ENCODE assay signal across 17 cellular contexts in the genomic region with DNA sequence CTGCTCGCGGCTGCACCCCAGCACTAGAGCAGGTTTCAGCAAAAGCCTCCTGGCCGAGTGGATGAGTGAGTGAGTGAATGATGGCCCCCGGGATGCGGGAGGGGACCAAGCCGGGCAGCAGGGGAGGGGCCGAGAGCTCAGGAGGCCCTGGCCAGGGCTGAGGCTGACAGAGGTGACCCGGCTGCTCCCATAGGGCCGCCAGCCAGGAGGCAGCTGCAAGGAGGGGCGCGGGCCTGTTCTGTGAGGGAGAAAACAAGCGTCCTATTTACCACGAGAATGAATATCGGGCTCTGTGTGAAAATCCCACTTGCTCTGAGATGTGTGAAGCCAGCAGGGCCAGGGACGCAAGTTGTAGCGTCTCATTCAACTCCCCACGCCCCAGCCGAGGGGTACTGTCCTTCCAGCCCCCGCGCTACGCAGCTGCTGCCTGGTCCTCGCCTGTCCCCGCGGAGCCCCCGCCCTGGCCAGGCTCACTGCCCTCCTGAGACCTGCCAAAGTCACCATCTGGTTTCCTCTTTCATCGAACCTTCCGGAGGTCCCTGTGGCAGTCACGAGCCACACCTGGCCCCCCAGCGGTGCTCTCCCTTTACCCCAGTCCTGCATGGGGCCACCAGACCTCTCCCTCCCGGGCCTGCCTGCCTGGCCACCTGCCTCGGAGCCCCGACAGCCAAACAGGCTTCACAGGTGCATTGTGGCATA. TPM values are rescaled to one million over a fixed set of nuclear protein-coding genes. Genes with fewer than 3 reads are reported as not detected.
DNase-seq lines count a peak whose midpoint lies in the region; ATAC-seq and TF ChIP-seq lines count a peak whose summit lies in the region.
"Had no signal": no experiment of that assay in that cellular context is flagged by ENCODE, and none has a peak within 500 bp of the region (broad histone marks: within the 10 kb centered on the region; RNA-seq: fewer than 3 reads in every experiment).

No MANE protein-coding gene starts in this region.

- no peak for TF ChIP-seq CTCF in sigmoid colon (IDR thresholded peaks at IDR 0.05)

- no peaks in the 10 kb centered on the region for H3K9me3 ChIP-seq in sigmoid colon

- WGBS in sigmoid colon, 2 donors = 52 to 54% methylated on average over 32 of the region's 32 CpGs

- peaks cover 0 to 1% (median 0%) of the 10 kb centered on the region in 6 donors for H3K9me3 Mint-ChIP-seq in immature natural killer cell
- no peaks in the 10 kb centered on the region for H3K9me3 Mint-ChIP-seq in activated naive CD4-positive, alpha-beta T cell treated with anti-CD3 and anti-CD28 coated beads, Interleukin-2, amount 50 U/mL, for 72 hours
- H3K9me3 Mint-ChIP-seq: central memory CD8-positive, alpha-beta T cell; stimulated activated naive B cell treated with anti-CD40 and anti-IgM and Interleukin-4, amounts not matched to agents 10 μg/mL and 1 μg/mL and 100 μg/mL, for 72 hours had no signal

- H3K4me3 Mint-ChIP-seq in immature natural killer cell = no peak overlapping the region
- H3K4me3 Mint-ChIP-seq: activated CD8-positive, alpha-beta T cell treated with anti-CD3 and anti-CD28 coated beads, Interleukin-2, amount 10 ng/mL, durations not matched to agents 7 days and 5 days; central memory CD8-positive, alpha-beta T cell; stimulated activated naive B cell treated with anti-CD40 and anti-IgM and Interleukin-4, amounts not matched to agents 10 μg/mL and 1 μg/mL and 100 μg/mL, for 72 hours had no signal

- H3K27ac ChIP-seq in sigmoid colon = peak overlapping the region; percentile 39 to 68 (median 61)

- no peak overlapping the region for H3K4me3 ChIP-seq in sigmoid colon
- H3K4me3 ChIP-seq: K562 had no signal

- H3K4me1 Mint-ChIP-seq in immature natural killer cell = no peaks in the 10 kb centered on the region
- H3K4me1 Mint-ChIP-seq: central memory CD8-positive, alpha-beta T cell; stimulated activated naive B cell treated with anti-CD40 and anti-IgM and Interleukin-4, amounts not matched to agents 10 μg/mL and 1 μg/mL and 100 μg/mL, for 72 hours had no signal

- H3K27ac Mint-ChIP-seq in immature natural killer cell = no peak overlapping the region
- no peak overlapping the region for H3K27ac Mint-ChIP-seq in activated naive CD4-positive, alpha-beta T cell treated with anti-CD3 and anti-CD28 coated beads, Interleukin-2, amount 50 U/mL, for 72 hours
- H3K27ac Mint-ChIP-seq: activated CD8-positive, alpha-beta T cell treated with anti-CD3 and anti-CD28 coated beads, Interleukin-2, amount 10 ng/mL, durations not matched to agents 7 days and 5 days; stimulated activated naive B cell treated with anti-CD40 and anti-IgM and Interleukin-4, amounts not matched to agents 10 μg/mL and 1 μg/mL and 100 μg/mL, for 72 hours had no signal

- ATAC-seq in activated naive CD4-positive, alpha-beta T cell treated with anti-CD3 and anti-CD28 coated beads, Interleukin-2, amount 50 U/mL, for 72 hours = no peak
- ATAC-seq: activated CD8-positive, alpha-beta T cell treated with anti-CD3 and anti-CD28 coated beads, Interleukin-2, amount 10 ng/mL, durations not matched to agents 7 days and 5 days; K562; stimulated activated naive B cell treated with anti-CD40 and anti-IgM and Interleukin-4, amounts not matched to agents 10 μg/mL and 1 μg/mL and 100 μg/mL, for 72 hours had no signal

- peaks cover 0 to 8% (median 2%) of the 10 kb centered on the region in 4 donors for H3K4me1 ChIP-seq in sigmoid colon

- peaks cover 0 to 9% (median 4%) of the 10 kb centered on the region in 3 donors for H3K27me3 ChIP-seq in sigmoid colon

- H3K36me3 Mint-ChIP-seq in immature natural killer cell = no peaks in the 10 kb centered on the region
- no peaks in the 10 kb centered on the region for H3K36me3 Mint-ChIP-seq in activated naive CD4-positive, alpha-beta T cell treated with anti-CD3 and anti-CD28 coated beads, Interleukin-2, amount 50 U/mL, for 72 hours
- H3K36me3 Mint-ChIP-seq: stimulated activated naive B cell treated with anti-CD40 and anti-IgM and Interleukin-4, amounts not matched to agents 10 μg/mL and 1 μg/mL and 100 μg/mL, for 72 hours had no signal

- no peak for TF ChIP-seq POLR2A in sigmoid colon (IDR thresholded peaks at IDR 0.05)

- intact Hi-C loops in sigmoid colon (cut with DNase I) = no loop called here

- peaks cover 0 to 5% (median 2%) of the 10 kb centered on the region in 3 donors for H3K27me3 Mint-ChIP-seq in immature natural killer cell (ENCODE audit: low read depth in 3 of 3)

- no peak for TF ChIP-seq EP300 in sigmoid colon (IDR thresholded peaks at IDR 0.05)

- peak; percentile 13 for DNase-seq in LHCN-M2 (ENCODE audit: low read depth)
- peak; percentile 53 for DNase-seq in ecto neural progenitor cell (ENCODE audit: low spot score)
- DNase-seq in midbrain (lab: John Stamatoyannopoulos, UW) = peak; percentile 86
- peak; percentile 74 for DNase-seq in sigmoid colon
- DNase-seq in COLO829 (ENCODE audit: low spot score) = no peak
- DNase-seq in DMS79 (lab: John Stamatoyannopoulos, UW) = no peak
- DNase-seq in immature natural killer cell = no peak
- DNase-seq in activated naive CD4-positive, alpha-beta T cell treated with anti-CD3 and anti-CD28 coated beads, Interleukin-2, amount 50 U/mL, for 72 hours (ENCODE audit: low spot score in 2 of 2) = no peak
- DNase-seq: activated CD8-positive, alpha-beta T cell treated with anti-CD3 and anti-CD28 coated beads, Interleukin-2, amount 10 ng/mL, durations not matched to agents 7 days and 5 days; activated gamma-delta T cell treated with Interleukin-2 at 50 U/mL for 16 hours; mesendoderm; NCI-H1694; NCI-H748 treated with DMSO at 0.1 percent for 48 hours; stimulated activated naive B cell treated with anti-CD40 and anti-IgM and Interleukin-4, amounts not matched to agents 10 μg/mL and 1 μg/mL and 100 μg/mL, for 72 hours had no signal

- no peaks in the 10 kb centered on the region for H3K36me3 ChIP-seq in sigmoid colon

RNA-seq across cellular contexts. Expression of a gene that starts 38.8 kb away (rescaled TPM):
- total RNA-seq in LHCN-M2 (2014; rRNA removed) = not detected in 2 replicates
- not detected for polyA plus RNA-seq in LHCN-M2 (2012)
- total RNA-seq in sigmoid colon = 1 to 10 TPM in 3 of 4 donors, under 1 TPM in 1; 0.66 to 4.2 (median 1.5) TPM
- under 1 TPM in 1 of 3 donors, not detected in 2; 0.35 TPM for polyA plus RNA-seq in sigmoid colon
- not detected for polyA plus RNA-seq in immature natural killer cell
- total RNA-seq in activated naive CD4-positive, alpha-beta T cell treated with anti-CD3 and anti-CD28 coated beads, Interleukin-2, amount 50 U/mL, for 72 hours = not detected
- total RNA-seq: activated CD8-positive, alpha-beta T cell treated with anti-CD3 and anti-CD28 coated beads, Interleukin-2, amount 10 ng/mL, durations not matched to agents 7 days and 5 days; renal cortical epithelial cell had no signal

Comparison
In these comparisons a context has a peak if more than half of its experiments do, and no peak if none do; other contexts are left out.
1. DNase-seq: peak in LHCN-M2 (single experiment), ecto neural progenitor cell (single experiment), midbrain (single experiment) and sigmoid colon (single experiment); none in COLO829 (single experiment), DMS79 (single experiment), immature natural killer cell (0 of 3) and activated naive CD4-positive, alpha-beta T cell treated with anti-CD3 and anti-CD28 coated beads, Interleukin-2, amount 50 U/mL, for 72 hours (0 of 2).